2 cellular contexts compared by ENCODE assay signal in the genomic region with DNA sequence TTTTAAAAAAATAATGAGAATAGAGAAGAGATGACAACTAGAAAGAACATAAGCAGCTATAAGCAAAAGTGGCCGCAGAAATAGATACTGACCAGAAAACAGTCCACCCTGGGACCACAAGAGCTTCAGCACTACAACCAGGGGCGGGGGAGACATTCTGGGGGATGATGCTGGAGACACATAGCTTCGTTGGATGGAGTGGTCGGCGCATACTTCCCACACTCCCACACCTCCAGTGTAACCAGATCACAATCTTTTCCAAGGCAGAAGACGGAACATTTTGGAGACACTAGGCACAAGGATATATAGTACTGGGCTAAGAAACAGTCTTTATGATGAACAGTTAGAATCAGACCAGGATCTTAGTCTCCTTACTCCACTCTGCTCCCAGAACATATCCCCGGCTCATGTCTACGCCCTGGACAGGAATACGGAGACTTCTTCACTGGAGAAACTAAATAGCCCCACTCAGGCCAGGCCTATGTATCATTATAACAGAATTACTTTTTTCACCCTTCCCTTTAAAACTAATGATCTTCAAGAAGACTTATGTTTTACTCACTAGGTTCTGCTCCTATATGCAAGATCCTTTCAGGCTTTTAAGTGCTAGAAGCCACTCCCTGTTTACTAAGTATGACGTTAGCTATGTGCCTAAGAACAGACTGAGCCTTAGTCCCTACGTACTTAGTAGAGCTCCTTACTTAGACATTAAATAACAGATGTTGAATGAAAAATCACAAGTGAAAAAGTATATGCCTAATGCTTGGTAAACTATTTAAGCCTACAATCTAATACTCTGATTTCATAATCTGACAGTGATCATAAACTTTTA.
TF ChIP-seq lines count a peak whose summit lies in the region.

No MANE protein-coding gene starts in this region.

TF ChIP-seq in SK-N-SH treated with all-trans-retinoic acid at 6 μM for 48 hours, 23 proteins besides CTCF, POLR2A, EP300 and RAD21:
- TF ChIP-seq SNAI2 (CRISPR knock-in tag; IDR thresholded peaks at IDR 0.05) (no peak), ZC3H10 (CRISPR knock-in tag; IDR thresholded peaks at IDR 0.05) (no peak), PPARA (CRISPR knock-in tag; IDR thresholded peaks at IDR 0.05; ENCODE audit: borderline replicate concordance) (no peak), ZNF70 (CRISPR knock-in tag; IDR thresholded peaks at IDR 0.05) (no peak), ISL1 (CRISPR knock-in tag; IDR thresholded peaks at IDR 0.05) (no peak), OSR1 (CRISPR knock-in tag; IDR thresholded peaks at IDR 0.05) (no peak), CSDC2 (CRISPR knock-in tag; IDR thresholded peaks at IDR 0.05) (no peak), ZNF8 (CRISPR knock-in tag; IDR thresholded peaks at IDR 0.05) (no peak), RARB (CRISPR knock-in tag; IDR thresholded peaks at IDR 0.05) (no peak), TCF4 (CRISPR knock-in tag; IDR thresholded peaks at IDR 0.05; ENCODE audit: borderline replicate concordance) (no peak), ZFP3 (CRISPR knock-in tag; IDR thresholded peaks at IDR 0.05) (no peak), ZNF565 (CRISPR knock-in tag; conservative IDR thresholded peaks at IDR 0.05; ENCODE audit: low read depth) (no peak)
- TF ChIP-seq, protein P1, sequence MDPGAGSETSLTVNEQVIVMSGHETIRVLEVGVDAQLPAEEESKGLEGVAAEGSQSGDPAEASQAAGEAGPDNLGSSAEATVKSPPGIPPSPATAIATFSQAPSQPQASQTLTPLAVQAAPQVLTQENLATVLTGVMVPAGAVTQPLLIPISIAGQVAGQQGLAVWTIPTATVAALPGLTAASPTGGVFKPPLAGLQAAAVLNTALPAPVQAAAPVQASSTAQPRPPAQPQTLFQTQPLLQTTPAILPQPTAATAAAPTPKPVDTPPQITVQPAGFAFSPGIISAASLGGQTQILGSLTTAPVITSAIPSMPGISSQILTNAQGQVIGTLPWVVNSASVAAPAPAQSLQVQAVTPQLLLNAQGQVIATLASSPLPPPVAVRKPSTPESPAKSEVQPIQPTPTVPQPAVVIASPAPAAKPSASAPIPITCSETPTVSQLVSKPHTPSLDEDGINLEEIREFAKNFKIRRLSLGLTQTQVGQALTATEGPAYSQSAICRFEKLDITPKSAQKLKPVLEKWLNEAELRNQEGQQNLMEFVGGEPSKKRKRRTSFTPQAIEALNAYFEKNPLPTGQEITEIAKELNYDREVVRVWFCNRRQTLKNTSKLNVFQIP (CRISPR knock-in tag; IDR thresholded peaks at IDR 0.05; ENCODE audit: borderline replicate concordance, low read depth), result no peak
- TF ChIP-seq, protein P2, sequence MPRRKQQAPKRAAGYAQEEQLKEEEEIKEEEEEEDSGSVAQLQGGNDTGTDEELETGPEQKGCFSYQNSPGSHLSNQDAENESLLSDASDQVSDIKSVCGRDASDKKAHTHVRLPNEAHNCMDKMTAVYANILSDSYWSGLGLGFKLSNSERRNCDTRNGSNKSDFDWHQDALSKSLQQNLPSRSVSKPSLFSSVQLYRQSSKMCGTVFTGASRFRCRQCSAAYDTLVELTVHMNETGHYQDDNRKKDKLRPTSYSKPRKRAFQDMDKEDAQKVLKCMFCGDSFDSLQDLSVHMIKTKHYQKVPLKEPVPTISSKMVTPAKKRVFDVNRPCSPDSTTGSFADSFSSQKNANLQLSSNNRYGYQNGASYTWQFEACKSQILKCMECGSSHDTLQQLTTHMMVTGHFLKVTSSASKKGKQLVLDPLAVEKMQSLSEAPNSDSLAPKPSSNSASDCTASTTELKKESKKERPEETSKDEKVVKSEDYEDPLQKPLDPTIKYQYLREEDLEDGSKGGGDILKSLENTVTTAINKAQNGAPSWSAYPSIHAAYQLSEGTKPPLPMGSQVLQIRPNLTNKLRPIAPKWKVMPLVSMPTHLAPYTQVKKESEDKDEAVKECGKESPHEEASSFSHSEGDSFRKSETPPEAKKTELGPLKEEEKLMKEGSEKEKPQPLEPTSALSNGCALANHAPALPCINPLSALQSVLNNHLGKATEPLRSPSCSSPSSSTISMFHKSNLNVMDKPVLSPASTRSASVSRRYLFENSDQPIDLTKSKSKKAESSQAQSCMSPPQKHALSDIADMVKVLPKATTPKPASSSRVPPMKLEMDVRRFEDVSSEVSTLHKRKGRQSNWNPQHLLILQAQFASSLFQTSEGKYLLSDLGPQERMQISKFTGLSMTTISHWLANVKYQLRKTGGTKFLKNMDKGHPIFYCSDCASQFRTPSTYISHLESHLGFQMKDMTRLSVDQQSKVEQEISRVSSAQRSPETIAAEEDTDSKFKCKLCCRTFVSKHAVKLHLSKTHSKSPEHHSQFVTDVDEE (CRISPR knock-in tag; IDR thresholded peaks at IDR 0.05), result no peak

TF ChIP-seq in SK-N-SH, 30 proteins besides CTCF, POLR2A, EP300 and RAD21:
- TF ChIP-seq POLR2AphosphoS5 (IDR thresholded peaks at IDR 0.05; ENCODE audit: low read depth, low read length), result no peak
- TF ChIP-seq FOXJ3 (CRISPR knock-in tag; IDR thresholded peaks at IDR 0.05), result no peak
- no peak for TF ChIP-seq FOSL2 (IDR thresholded peaks at IDR 0.05; ENCODE audit: borderline replicate concordance, low read depth)
- TF ChIP-seq GATA2 (CRISPR knock-in tag; IDR thresholded peaks at IDR 0.05), result no peak
- TF ChIP-seq, protein P3, sequence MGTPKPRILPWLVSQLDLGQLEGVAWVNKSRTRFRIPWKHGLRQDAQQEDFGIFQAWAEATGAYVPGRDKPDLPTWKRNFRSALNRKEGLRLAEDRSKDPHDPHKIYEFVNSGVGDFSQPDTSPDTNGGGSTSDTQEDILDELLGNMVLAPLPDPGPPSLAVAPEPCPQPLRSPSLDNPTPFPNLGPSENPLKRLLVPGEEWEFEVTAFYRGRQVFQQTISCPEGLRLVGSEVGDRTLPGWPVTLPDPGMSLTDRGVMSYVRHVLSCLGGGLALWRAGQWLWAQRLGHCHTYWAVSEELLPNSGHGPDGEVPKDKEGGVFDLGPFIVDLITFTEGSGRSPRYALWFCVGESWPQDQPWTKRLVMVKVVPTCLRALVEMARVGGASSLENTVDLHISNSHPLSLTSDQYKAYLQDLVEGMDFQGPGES (IDR thresholded peaks at IDR 0.05; ENCODE audit: low read depth, low read length), result no peak
